Comparison of ENCODE assay signal across 11 cellular contexts in genomic region chr7:108972009-108972408, GRCh38.
"Had no signal": no experiment of that assay in that cellular context is flagged by ENCODE, and none has a peak within 500 bp of the region (broad histone marks: within the 10 kb centered on the region; RNA-seq: fewer than 3 reads in every experiment).

No MANE protein-coding gene starts in this region.

- ATAC-seq: activated T-helper 17 cell treated with anti-CD3 and anti-CD28 coated beads, Interleukin-2, amount 50 U/mL, for 72 hours had no signal

- H3K4me3 ChIP-seq: sigmoid colon, tibial artery had no signal

- DNase-seq: activated CD4-positive, alpha-beta T cell treated with anti-CD3 and anti-CD28 coated beads, Interleukin-2, amount 50 U/mL, for 48 hours; activated naive CD4-positive, alpha-beta T cell treated with Interleukin-2 at 50 U/mL for 16 hours; aorta; foreskin fibroblast; nephron progenitor cell; occipital lobe; sigmoid colon; stimulated activated CD4-positive, alpha-beta T cell treated with anti-CD3 and anti-CD28 coated beads, Interleukin-1b, Interleukin-23, amount 100 ng/mL, for 48 hours; tibial artery; WERI-Rb-1 had no signal

- H3K4me3 Mint-ChIP-seq: activated T-helper 17 cell treated with anti-CD3 and anti-CD28 coated beads, Interleukin-2, amount 50 U/mL, for 72 hours; nephron progenitor cell had no signal

- H3K27ac Mint-ChIP-seq: activated T-helper 17 cell treated with anti-CD3 and anti-CD28 coated beads, Interleukin-2, amount 50 U/mL, for 72 hours; nephron progenitor cell had no signal

- H3K4me1 Mint-ChIP-seq: activated T-helper 17 cell treated with anti-CD3 and anti-CD28 coated beads, Interleukin-2, amount 50 U/mL, for 72 hours; nephron progenitor cell had no signal

- H3K27me3 Mint-ChIP-seq: activated T-helper 17 cell treated with anti-CD3 and anti-CD28 coated beads, Interleukin-2, amount 50 U/mL, for 72 hours had no signal

- H3K9me3 Mint-ChIP-seq: nephron progenitor cell had no signal
